Comparison of ENCODE assay signal across 8 cellular contexts in the genomic region with DNA sequence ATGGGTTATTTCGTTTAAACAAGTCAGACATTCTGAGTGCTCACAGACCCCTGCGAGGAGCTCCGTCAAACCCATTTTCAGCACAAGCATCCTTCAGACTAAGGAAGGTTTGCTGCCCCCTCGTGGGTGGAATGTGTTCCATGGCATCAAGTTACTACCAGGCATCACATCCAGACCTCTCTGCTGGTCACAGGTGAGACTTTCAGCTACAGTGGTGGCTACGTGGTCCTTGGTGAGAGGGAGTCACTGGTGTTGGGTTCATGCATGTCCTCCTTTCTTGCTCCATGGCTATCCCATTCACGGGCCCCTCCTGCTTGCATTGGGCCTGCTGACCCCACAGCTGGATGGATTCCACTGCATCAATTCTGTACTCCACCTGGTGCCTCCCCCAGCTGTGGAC. TPM values are rescaled to one million over a fixed set of nuclear protein-coding genes. Genes with fewer than 3 reads are reported as not detected.
A peak's percentile ranks its signal among the peaks of the same experiment; 100 is the strongest.
DNase-seq lines count a peak whose midpoint lies in the region; ATAC-seq lines count a peak whose summit lies in the region.

No MANE protein-coding gene starts in this region.

- no peak overlapping the region for H3K27ac ChIP-seq in iPS DF 6.9 (ENCODE audit: low read length)

- H3K4me1 ChIP-seq in iPS DF 6.9 (ENCODE audit: control insufficient read depth, insufficient read depth, low read length) = no peaks in the 10 kb centered on the region

- WGBS in iPS DF 6.9 (ENCODE audit: insufficient coverage, insufficient read length) = no CpG with 5 or more reads among the region's 6 CpGs

- DNase-seq in ELR (ENCODE audit: low read depth) (peak; percentile 74), MG63 (peak; percentile 55), astrocyte of the hippocampus (ENCODE audit: low read depth, low spot score) (peak; percentile 80), iPS DF 6.9 (ENCODE audit: low read depth, low spot score) (peak; percentile 87), hippocampal formation (lab: John Stamatoyannopoulos, UW) (no peak)
- DNase-seq in T-helper 2 cell treated with Interferon-gamma antibody and Interleukin-4, amounts not matched to agents 5 μg/mL and 100 μg/mL, for 36 hours (ENCODE audit: low spot score) = peak; percentile 50
- DNase-seq in stimulated activated CD4-positive, alpha-beta T cell treated with anti-CD3 and anti-CD28 coated beads, Interleukin-12 subunit alpha, Interleukin-12 subunit beta, amount 100 ng/mL, for 48 hours (ENCODE audit: low read depth in 2 of 3, low spot score in 1 of 3) = peak; percentile 56 to 74 (median 72)

- no peak overlapping the region for H3K4me3 Mint-ChIP-seq in T-helper 2 cell treated with Interferon-gamma antibody and Interleukin-4, amounts not matched to agents 5 μg/mL and 100 μg/mL, for 36 hours

- H3K9me3 Mint-ChIP-seq in T-helper 2 cell treated with Interferon-gamma antibody and Interleukin-4, amounts not matched to agents 5 μg/mL and 100 μg/mL, for 36 hours = no peaks in the 10 kb centered on the region

- no peak overlapping the region for H3K27ac Mint-ChIP-seq in T-helper 2 cell treated with Interferon-gamma antibody and Interleukin-4, amounts not matched to agents 5 μg/mL and 100 μg/mL, for 36 hours

- H3K27me3 ChIP-seq in MG63 (peaks cover 45% of the 10 kb centered on the region), iPS DF 6.9 (ENCODE audit: control insufficient read depth, insufficient read depth, low read length) (no peaks in the 10 kb centered on the region)

- no peaks in the 10 kb centered on the region for H3K36me3 Mint-ChIP-seq in T-helper 2 cell treated with Interferon-gamma antibody and Interleukin-4, amounts not matched to agents 5 μg/mL and 100 μg/mL, for 36 hours (ENCODE audit: low read depth)

- no peaks in the 10 kb centered on the region for H3K4me1 Mint-ChIP-seq in T-helper 2 cell treated with Interferon-gamma antibody and Interleukin-4, amounts not matched to agents 5 μg/mL and 100 μg/mL, for 36 hours (ENCODE audit: low read depth)

- no peak for ATAC-seq in GM18867 (IDR thresholded peaks at IDR 0.05; ENCODE audit: unreplicated experiment)

- H3K36me3 ChIP-seq in MG63 = no peaks in the 10 kb centered on the region
- peaks cover 3% of the 10 kb centered on the region; the same call in 1 of the 2 replicates for H3K36me3 ChIP-seq in iPS DF 6.9 (ENCODE audit: control insufficient read depth, insufficient read depth, low read length)

- H3K27me3 Mint-ChIP-seq in T-helper 2 cell treated with Interferon-gamma antibody and Interleukin-4, amounts not matched to agents 5 μg/mL and 100 μg/mL, for 36 hours (ENCODE audit: low read depth) = peaks cover 13% of the 10 kb centered on the region

- H3K9me3 ChIP-seq in MG63 = no peaks in the 10 kb centered on the region
- no peaks in the 10 kb centered on the region for H3K9me3 ChIP-seq in iPS DF 6.9 (ENCODE audit: control insufficient read depth, insufficient read depth, low read length)

- H3K4me3 ChIP-seq in MG63 (no peak overlapping the region), iPS DF 6.9 (ENCODE audit: low read length) (no peak overlapping the region)

RNA-seq across cellular contexts. Expression of a gene that starts 9.1 kb away (rescaled TPM):
- total RNA-seq in MG63 (2014; rRNA removed; shearing (Covaris generic); ENCODE audit: low replicate concordance) = not detected in 2 replicates

RNA-seq across cellular contexts. Expression of a gene that starts 14.8 kb away (rescaled TPM):
- total RNA-seq in MG63 (2014; rRNA removed; shearing (Covaris generic); ENCODE audit: low replicate concordance) = not detected in 2 replicates

RNA-seq across cellular contexts. Expression of a gene that starts 23.5 kb away (rescaled TPM):
- total RNA-seq in MG63 (2014; rRNA removed; shearing (Covaris generic); ENCODE audit: low replicate concordance) = not detected in 2 replicates

RNA-seq across cellular contexts. Expression of a gene that starts 43.3 kb away (rescaled TPM):
- total RNA-seq in MG63 (2014; rRNA removed; shearing (Covaris generic); ENCODE audit: low replicate concordance) = not detected in 2 replicates

RNA-seq across cellular contexts. Expression of a gene that starts 46.8 kb away (rescaled TPM):
- total RNA-seq in MG63 (2014; rRNA removed; shearing (Covaris generic); ENCODE audit: low replicate concordance) = not detected in 2 replicates

Comparison
In these comparisons a context has a peak if more than half of its experiments do, and no peak if none do; other contexts are left out.
1. DNase-seq: peak in ELR (single experiment), MG63 (single experiment), T-helper 2 cell treated with Interferon-gamma antibody and Interleukin-4, amounts not matched to agents 5 μg/mL and 100 μg/mL, for 36 hours (single experiment), astrocyte of the hippocampus (single experiment), iPS DF 6.9 (single experiment) and stimulated activated CD4-positive, alpha-beta T cell treated with anti-CD3 and anti-CD28 coated beads, Interleukin-12 subunit alpha, Interleukin-12 subunit beta, amount 100 ng/mL, for 48 hours (3 of 3); none in hippocampal formation (0 of 2).